Comparison of ENCODE assay signal across 9 cellular contexts in the genomic region with DNA sequence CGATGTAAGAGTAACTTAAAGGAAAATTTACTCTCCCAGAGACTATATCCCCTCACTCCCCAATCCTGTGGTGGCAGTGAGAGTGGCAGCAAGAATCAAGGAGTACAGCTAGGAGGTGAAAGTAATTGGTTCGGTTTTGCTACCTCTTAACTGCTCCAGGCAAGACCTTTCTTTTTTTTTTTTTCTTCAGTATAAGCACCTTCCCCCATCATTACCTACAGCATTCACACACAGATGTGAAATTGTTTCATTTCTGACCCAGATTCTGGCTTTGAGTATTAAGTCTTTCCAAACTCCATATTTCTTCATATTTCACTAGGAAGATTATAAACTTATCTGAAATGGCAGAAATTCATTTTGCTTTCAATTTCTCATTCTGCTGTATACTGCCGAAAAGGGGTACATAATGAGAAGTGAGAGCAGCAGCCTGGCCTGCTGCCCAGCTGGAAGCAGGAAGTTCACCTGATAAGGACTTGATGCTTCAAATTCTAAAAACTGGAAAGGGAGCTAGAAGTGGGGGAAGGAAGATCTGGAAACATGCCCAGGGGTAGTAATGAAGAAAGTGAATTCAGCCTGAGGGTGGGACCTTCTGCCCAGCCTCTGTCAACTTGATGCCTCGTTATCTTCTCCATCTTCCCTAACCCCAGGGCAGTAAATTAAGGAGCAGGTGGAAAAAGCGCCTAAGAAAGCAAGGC.
DNase-seq lines count a peak whose midpoint lies in the region.
"Had no signal": no experiment of that assay in that cellular context is flagged by ENCODE, and none has a peak within 500 bp of the region (broad histone marks: within the 10 kb centered on the region; RNA-seq: fewer than 3 reads in every experiment).

No MANE protein-coding gene starts in this region.

- no peak overlapping the region for H3K4me3 ChIP-seq in mesendoderm (ENCODE audit: low read length)

- H4K8ac ChIP-seq in mesendoderm (ENCODE audit: low read depth, low read length) = no peak overlapping the region

- H3K9ac ChIP-seq in mesendoderm (ENCODE audit: low read length) = no peak overlapping the region

- no peak overlapping the region for H3K27ac ChIP-seq in mesendoderm (ENCODE audit: low read depth, low read length)

- H3K4ac ChIP-seq in mesendoderm (ENCODE audit: low read depth, low read length) = no peak overlapping the region

- H3K36me3 Mint-ChIP-seq in activated T-helper 1 cell treated with anti-CD3 and anti-CD28 coated beads, Interleukin-12 subunit alpha, Interleukin-12 subunit beta, Interleukin-2, Interleukin-4 antibody, amounts not matched to agents 30 ng/mL and 10 ng/mL and 1 ng/mL, durations not matched to agents 14 hours and 24 hours and 36 hours (ENCODE audit: low read depth) = peaks cover 22% of the 10 kb centered on the region

- no peaks in the 10 kb centered on the region for H3K27me3 Mint-ChIP-seq in activated T-helper 1 cell treated with anti-CD3 and anti-CD28 coated beads, Interleukin-12 subunit alpha, Interleukin-12 subunit beta, Interleukin-2, Interleukin-4 antibody, amounts not matched to agents 30 ng/mL and 10 ng/mL and 1 ng/mL, durations not matched to agents 14 hours and 24 hours and 36 hours (ENCODE audit: insufficient read depth)

- peaks cover 1% of the 10 kb centered on the region for H3K36me3 ChIP-seq in mesendoderm (ENCODE audit: control insufficient read depth, insufficient read depth, low read length)

- H3K4me2 ChIP-seq in mesendoderm (ENCODE audit: low read length) = no peak overlapping the region

- no peak overlapping the region for H3K4me3 Mint-ChIP-seq in activated T-helper 1 cell treated with anti-CD3 and anti-CD28 coated beads, Interleukin-12 subunit alpha, Interleukin-12 subunit beta, Interleukin-2, Interleukin-4 antibody, amounts not matched to agents 30 ng/mL and 10 ng/mL and 1 ng/mL, durations not matched to agents 14 hours and 24 hours and 36 hours

- no CpG with 5 or more reads among the region's 5 CpGs for WGBS in mesendoderm (ENCODE audit: extremely low coverage, insufficient coverage, low lambda C conversion rate)

- no peaks in the 10 kb centered on the region for H3K79me2 ChIP-seq in mesendoderm (ENCODE audit: control insufficient read depth, insufficient read depth, low read length)

- H3K18ac ChIP-seq in mesendoderm (ENCODE audit: low read length) = no peak overlapping the region

- no peak overlapping the region for H3K23ac ChIP-seq in mesendoderm (ENCODE audit: low read length)

- peak overlapping the region; percentile 54 for H3K27ac Mint-ChIP-seq in activated T-helper 1 cell treated with anti-CD3 and anti-CD28 coated beads, Interleukin-12 subunit alpha, Interleukin-12 subunit beta, Interleukin-2, Interleukin-4 antibody, amounts not matched to agents 30 ng/mL and 10 ng/mL and 1 ng/mL, durations not matched to agents 14 hours and 24 hours and 36 hours

- H2BK5ac ChIP-seq in mesendoderm (ENCODE audit: low read length) = no peak overlapping the region

- H2BK15ac ChIP-seq in mesendoderm (replicated peaks; ENCODE audit: low read depth) = peak overlapping the region; percentile 67

- H4K5ac ChIP-seq in mesendoderm (ENCODE audit: low read length) = no peak overlapping the region

- no peak overlapping the region for H3K56ac ChIP-seq in mesendoderm (ENCODE audit: low read length)

- H3K27me3 ChIP-seq in mesendoderm (ENCODE audit: insufficient read depth, low read length, poor library complexity) = no peaks in the 10 kb centered on the region

- no peak overlapping the region for H2AK5ac ChIP-seq in mesendoderm (ENCODE audit: low read length)

- peaks cover 7% of the 10 kb centered on the region for H3K4me1 ChIP-seq in mesendoderm (ENCODE audit: control insufficient read depth, low read depth, low read length)

- peak; percentile 66 for DNase-seq in ELF-1 (ENCODE audit: low read depth, low spot score)
- DNase-seq in HUDEP-2 (lab: John Stamatoyannopoulos, UW; ENCODE audit: unreplicated experiment in 76 of 76) = peak in 56 of 76 experiments; percentile 5 to 71 (median 34)
- no peak for DNase-seq in activated T-helper 1 cell treated with anti-CD3 and anti-CD28 coated beads, Interleukin-12 subunit alpha, Interleukin-12 subunit beta, Interleukin-2, Interleukin-4 antibody, amounts not matched to agents 30 ng/mL and 10 ng/mL and 1 ng/mL, durations not matched to agents 14 hours and 24 hours and 36 hours (ENCODE audit: low spot score)
- DNase-seq in mesendoderm = peak; percentile 68
- no peak for DNase-seq in RKO (ENCODE audit: low spot score)
- no peak for DNase-seq in AG08395 (ENCODE audit: low spot score)
- DNase-seq in cortex of kidney (lab: John Stamatoyannopoulos, UW) = no peak
- no peak for DNase-seq in EL
- DNase-seq: NK-92 treated with Interleukin-12 subunit alpha and Interleukin-12 subunit beta, amount 100 ng/mL, for 24 hours had no signal

- H2BK120ac ChIP-seq in mesendoderm (ENCODE audit: low read depth, low read length) = no peak overlapping the region

- no peaks in the 10 kb centered on the region for H3K9me3 Mint-ChIP-seq in activated T-helper 1 cell treated with anti-CD3 and anti-CD28 coated beads, Interleukin-12 subunit alpha, Interleukin-12 subunit beta, Interleukin-2, Interleukin-4 antibody, amounts not matched to agents 30 ng/mL and 10 ng/mL and 1 ng/mL, durations not matched to agents 14 hours and 24 hours and 36 hours

- peaks cover 8% of the 10 kb centered on the region for H3K4me1 Mint-ChIP-seq in activated T-helper 1 cell treated with anti-CD3 and anti-CD28 coated beads, Interleukin-12 subunit alpha, Interleukin-12 subunit beta, Interleukin-2, Interleukin-4 antibody, amounts not matched to agents 30 ng/mL and 10 ng/mL and 1 ng/mL, durations not matched to agents 14 hours and 24 hours and 36 hours (ENCODE audit: low read depth)

- H3K79me1 ChIP-seq in mesendoderm (ENCODE audit: low read length) = no peaks in the 10 kb centered on the region

- intact Hi-C loops in activated T-helper 1 cell treated with anti-CD3 and anti-CD28 coated beads, Interleukin-12 subunit alpha, Interleukin-12 subunit beta, Interleukin-2, Interleukin-4 antibody, amounts not matched to agents 30 ng/mL and 10 ng/mL and 1 ng/mL, durations not matched to agents 14 hours and 24 hours and 36 hours (cut with micrococcal nuclease) = no loop called here

Comparison
In these comparisons a context has a peak if more than half of its experiments do, and no peak if none do; other contexts are left out.
1. DNase-seq: peak in ELF-1 (single experiment), HUDEP-2 (56 of 76) and mesendoderm (single experiment); none in activated T-helper 1 cell treated with anti-CD3 and anti-CD28 coated beads, Interleukin-12 subunit alpha, Interleukin-12 subunit beta, Interleukin-2, Interleukin-4 antibody, amounts not matched to agents 30 ng/mL and 10 ng/mL and 1 ng/mL, durations not matched to agents 14 hours and 24 hours and 36 hours (single experiment), RKO (single experiment), AG08395 (single experiment), cortex of kidney (single experiment) and EL (single experiment).